31 cellular contexts compared by ENCODE assay signal in genomic region chr21:15793109-15793508, GRCh38.
"Had no signal": no experiment of that assay in that cellular context is flagged by ENCODE, and none has a peak within 500 bp of the region (broad histone marks: within the 10 kb centered on the region; RNA-seq: fewer than 3 reads in every experiment).

No MANE protein-coding gene starts in this region.

- H3K4me2 ChIP-seq: neural progenitor cell, smooth muscle cell had no signal

- H3K36me3 ChIP-seq: neural progenitor cell, ovary, suprapubic skin, transverse colon, upper lobe of right lung, uterus had no signal

- H3K79me2 ChIP-seq: parathyroid adenoma had no signal

- H3K27me3 Mint-ChIP-seq: progenitor cell of endocrine pancreas; stimulated activated memory B cell treated with anti-CD40 and anti-IgM and Interleukin-4, amounts not matched to agents 10 μg/mL and 1 μg/mL and 100 μg/mL, for 72 hours; stimulated activated naive CD8-positive, alpha-beta T cell treated with anti-CD3 and anti-CD28 coated beads, Interleukin-15, amount 100 ng/mL, for 72 hours; type B pancreatic cell had no signal

- DNase-seq: natural killer cell; occipital lobe; ovary; posterior cingulate gyrus; psoas muscle; right cardiac atrium; spleen; stimulated activated CD4-positive, alpha-beta T cell treated with anti-CD3 and anti-CD28 coated beads, Interleukin-12 subunit alpha, Interleukin-12 subunit beta, amount 100 ng/mL, for 4 hours; stimulated activated CD4-positive, alpha-beta T cell treated with anti-CD3 and anti-CD28 coated beads, Interleukin-1b, Interleukin-23, amount 100 ng/mL, for 48 hours; stimulated activated CD4-positive, alpha-beta T cell treated with anti-CD3 and anti-CD28 coated beads, Interleukin-4, amount 100 ng/mL, for 1 hour; stimulated activated CD4-positive, alpha-beta T cell treated with anti-CD3 and anti-CD28 coated beads, Interleukin-4, amount 100 ng/mL, for 4 hours; stimulated activated CD8-positive, alpha-beta memory T cell treated with anti-CD3 and anti-CD28 coated beads, Interleukin-4, amount 100 ng/mL, for 48 hours; stimulated activated naive CD4-positive, alpha-beta T cell; stimulated activated naive CD8-positive, alpha-beta T cell treated with anti-CD3 and anti-CD28 coated beads, Interleukin-15, amount 100 ng/mL, for 72 hours; stimulated activated naive CD8-positive, alpha-beta T cell treated with anti-CD3 and anti-CD28 coated beads, Interleukin-15, Interleukin-2, amounts not matched to agents 100 U/mL and 50 U/mL, for 24 hours; substantia nigra; testis; tibial artery; transverse colon; upper lobe of right lung; uterus had no signal

- H3K9me3 ChIP-seq: ovary, psoas muscle, spleen, suprapubic skin, testis, tibial artery, transverse colon, upper lobe of right lung, uterus had no signal

- ATAC-seq: natural killer cell; psoas muscle; right cardiac atrium; sciatic nerve; stimulated activated memory B cell treated with anti-CD40 and anti-IgM and Interleukin-4, amounts not matched to agents 10 μg/mL and 1 μg/mL and 100 μg/mL, for 72 hours; stimulated activated naive CD8-positive, alpha-beta T cell treated with anti-CD3 and anti-CD28 coated beads, Interleukin-15, amount 100 ng/mL, for 72 hours; stimulated activated naive CD8-positive, alpha-beta T cell treated with anti-CD3 and anti-CD28 coated beads, Interleukin-15, Interleukin-2, amounts not matched to agents 100 U/mL and 50 U/mL, for 24 hours; upper lobe of right lung had no signal

- H3K27ac ChIP-seq: neural progenitor cell, ovary, parathyroid adenoma, psoas muscle, skin epidermis, spleen, suprapubic skin, testis, tibial artery, transverse colon, upper lobe of right lung, uterus had no signal

- H2AFZ ChIP-seq: neural progenitor cell, parathyroid adenoma had no signal

- H3K4me1 ChIP-seq: neural progenitor cell, parathyroid adenoma, suprapubic skin, testis, uterus had no signal

- H3K27me3 ChIP-seq: neural progenitor cell, ovary, spleen, suprapubic skin, testis, tibial artery, transverse colon, upper lobe of right lung, uterus had no signal

- H3K4me3 ChIP-seq: neural progenitor cell, ovary, psoas muscle, skin epidermis, smooth muscle cell, spleen, suprapubic skin, testis, tibial artery, transverse colon, upper lobe of right lung, uterus had no signal

- H3K9ac ChIP-seq: neural progenitor cell, parathyroid adenoma had no signal

- H3K4me3 Mint-ChIP-seq: natural killer cell; nephron; neural progenitor cell; stimulated activated memory B cell treated with anti-CD40 and anti-IgM and Interleukin-4, amounts not matched to agents 10 μg/mL and 1 μg/mL and 100 μg/mL, for 72 hours; stimulated activated naive CD8-positive, alpha-beta T cell treated with anti-CD3 and anti-CD28 coated beads, Interleukin-15, amount 100 ng/mL, for 72 hours; type B pancreatic cell had no signal

- H3K27ac Mint-ChIP-seq: natural killer cell; nephron; neural progenitor cell; progenitor cell of endocrine pancreas; stimulated activated memory B cell treated with anti-CD40 and anti-IgM and Interleukin-4, amounts not matched to agents 10 μg/mL and 1 μg/mL and 100 μg/mL, for 72 hours; stimulated activated naive CD8-positive, alpha-beta T cell treated with anti-CD3 and anti-CD28 coated beads, Interleukin-15, amount 100 ng/mL, for 72 hours; type B pancreatic cell had no signal

- H3K9me3 Mint-ChIP-seq: natural killer cell; nephron; neural progenitor cell; stimulated activated memory B cell treated with anti-CD40 and anti-IgM and Interleukin-4, amounts not matched to agents 10 μg/mL and 1 μg/mL and 100 μg/mL, for 72 hours; stimulated activated naive CD8-positive, alpha-beta T cell treated with anti-CD3 and anti-CD28 coated beads, Interleukin-15, amount 100 ng/mL, for 72 hours; type B pancreatic cell had no signal
